Comparison of ENCODE assay signal across 15 cellular contexts in the genomic region with DNA sequence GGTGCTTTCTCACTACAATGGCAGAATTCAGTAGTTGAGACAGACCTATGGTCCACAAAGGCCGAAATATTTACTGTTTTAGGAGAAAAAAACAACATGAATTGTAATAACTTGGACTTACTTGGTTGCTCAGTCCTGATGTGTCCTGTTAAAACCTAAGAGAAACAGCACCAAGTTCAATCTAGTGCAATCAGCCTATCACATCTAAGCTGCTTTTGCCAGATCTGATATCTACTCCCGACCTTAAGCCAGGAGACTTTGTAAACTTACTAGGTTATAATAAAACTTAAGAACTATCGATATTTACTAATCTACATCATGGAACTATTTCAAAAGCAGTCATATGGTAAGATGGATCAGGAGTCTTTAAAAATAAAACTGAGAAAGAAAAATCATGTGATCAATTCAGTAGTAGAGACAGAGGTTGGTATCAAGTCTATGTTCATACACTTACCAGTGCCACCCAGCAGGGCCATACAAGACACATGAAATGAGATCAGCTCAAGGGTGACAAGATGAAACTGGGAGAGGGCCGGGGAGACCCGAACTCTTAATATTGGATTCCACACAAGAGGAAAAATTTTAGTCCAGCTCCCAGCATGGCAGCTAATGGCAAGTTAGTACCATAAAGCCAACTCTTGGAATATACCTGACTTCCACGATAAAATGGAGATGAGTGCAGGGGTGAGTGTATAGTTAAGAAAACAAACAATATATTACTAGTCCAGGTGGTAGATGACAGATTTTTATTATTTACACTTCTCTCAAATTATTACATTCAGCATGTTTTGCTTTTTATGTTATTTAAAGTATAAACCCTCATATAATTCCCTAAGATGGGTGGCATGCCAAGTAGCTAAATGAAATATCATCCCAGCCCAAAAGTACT. TPM values are rescaled to one million over a fixed set of nuclear protein-coding genes. Genes with fewer than 3 reads are reported as not detected.
DNase-seq lines count a peak whose midpoint lies in the region; ATAC-seq, FAIRE-seq and TF ChIP-seq lines count a peak whose summit lies in the region.
"Had no signal": no experiment of that assay in that cellular context is flagged by ENCODE, and none has a peak within 500 bp of the region (broad histone marks: within the 10 kb centered on the region; RNA-seq: fewer than 3 reads in every experiment).

No MANE protein-coding gene starts in this region.

- 87% methylated on average over 6 of the region's 6 CpGs for WGBS in GM12878 (ENCODE audit: insufficient coverage, insufficient replicate concordance, low lambda C conversion rate, missing lambda C conversion rate)

- intact Hi-C loops in CD8-positive, alpha-beta T cell (cut with DNase I, micrococcal nuclease) = no loop called here
- intact Hi-C loops in GM12878 (cut with micrococcal nuclease; ENCODE audit: unreplicated experiment) = no loop called here

- H3K9me3 Mint-ChIP-seq in CD8-positive, alpha-beta T cell = no peaks in the 10 kb centered on the region
- H3K9me3 Mint-ChIP-seq in IgD-negative memory B cell = no peaks in the 10 kb centered on the region
- H3K9me3 Mint-ChIP-seq in nephron progenitor cell = no peaks in the 10 kb centered on the region

- no peaks in the 10 kb centered on the region for H3K27me3 Mint-ChIP-seq in CD8-positive, alpha-beta T cell (ENCODE audit: low read depth)
- H3K27me3 Mint-ChIP-seq in IgD-negative memory B cell (no peaks in the 10 kb centered on the region), nephron progenitor cell (ENCODE audit: low read depth, poor library complexity) (no peaks in the 10 kb centered on the region)

- CTCF ChIA-PET in CD8-positive, alpha-beta T cell (lab: Charles Lee) = interaction anchor here (1.3 to 2.4 kb wide), 4 partner anchors 8 to 418 kb away, joined by 3 to 9 read pairs (median 6); no protein-coding TSS in a partner anchor
- CTCF ChIA-PET in GM12878 (lab: Yijun Ruan, JAX) = interaction anchor here (0.6 to 8.9 kb wide), 10 partner anchors 9 to 578 kb away, joined by 3 to 77 read pairs (median 3); no protein-coding TSS in a partner anchor

- TF ChIP-seq CTCF in CD8-positive, alpha-beta T cell (IDR thresholded peaks at IDR 0.05) = no peak
- TF ChIP-seq CTCF in GM12878 (IDR thresholded peaks at IDR 0.05 in 2 of 3, conservative IDR thresholded peaks at IDR 0.05 in 1 of 3; ENCODE audit: control insufficient read depth in 2 of 3, extremely low read depth in 1 of 3, insufficient read depth in 1 of 3, low read depth in 3 of 3, low read length in 3 of 3) (no peak), nephron progenitor cell (IDR thresholded peaks at IDR 0.05) (no peak)

- no peak for FAIRE-seq in GM12878 (lab: Jason Lieb, UNC)
- FAIRE-seq: keratinocyte, RCC 7860 had no signal

- SMC1A ChIA-PET in GM12878 (lab: Charles Lee; ENCODE audit: uncharacterized antibody, unreplicated experiment) = interaction anchor here (0.8 to 3.8 kb wide), 12 partner anchors 8 to 698 kb away, joined by 3 to 25 read pairs (median 4); no protein-coding TSS in a partner anchor

- in situ Hi-C loops in GM12878 (cut with MboI) = loop anchor here (5.0 kb wide), 1 partner anchor 623 kb away; no protein-coding TSS in a partner anchor

- no peaks in the 10 kb centered on the region for H3K4me1 ChIP-seq in CD8-positive, alpha-beta T cell (ENCODE audit: insufficient read depth, low read length)
- no peaks in the 10 kb centered on the region for H3K4me1 ChIP-seq in GM12878 (ENCODE audit: control insufficient read depth, insufficient read depth, low read length)

- no peak overlapping the region for H3K4me3 ChIP-seq in CD8-positive, alpha-beta T cell (ENCODE audit: low read depth, low read length)
- no peak overlapping the region for H3K4me3 ChIP-seq in GM12878

- no peak for TF ChIP-seq POLR2A in GM12878 (IDR thresholded peaks at IDR 0.05; ENCODE audit: low read depth, low read length)

- H3K9ac ChIP-seq in GM12878 (ENCODE audit: control insufficient read depth, insufficient read depth, low read length) = no peak overlapping the region

- POLR2A ChIA-PET in CD8-positive, alpha-beta T cell (lab: Charles Lee) = interaction anchor here (0.6 to 1.5 kb wide), 2 partner anchors 10 to 707 kb away, joined by 3 to 5 read pairs; no protein-coding TSS in a partner anchor
- POLR2A ChIA-PET in GM12878 (lab: Charles Lee) = interaction anchor here (0.6 to 4.0 kb wide), 5 partner anchors 10 to 1166 kb away, joined by 3 to 19 read pairs (median 4); no protein-coding TSS in a partner anchor

- no peaks in the 10 kb centered on the region for H3K4me1 Mint-ChIP-seq in CD8-positive, alpha-beta T cell (ENCODE audit: low read depth)
- H3K4me1 Mint-ChIP-seq in IgD-negative memory B cell = peaks cover 2 to 12% (median 3%) of the 10 kb centered on the region in 3 donors
- no peaks in the 10 kb centered on the region for H3K4me1 Mint-ChIP-seq in nephron progenitor cell

- H4K20me1 ChIP-seq in GM12878 (ENCODE audit: control insufficient read depth, insufficient read depth) = no peaks in the 10 kb centered on the region

- BruUV-seq in GM12878 (replicated peaks; lab: Mats Ljungman, UMichigan) = no TSS peak

- no peaks in the 10 kb centered on the region for H3K9me3 ChIP-seq in CD8-positive, alpha-beta T cell (ENCODE audit: low read length)
- no peaks in the 10 kb centered on the region for H3K9me3 ChIP-seq in GM12878 (replicated peaks; ENCODE audit: control insufficient read depth, insufficient read depth, low read length)

- TF ChIP-seq RAD21 in GM12878 (IDR thresholded peaks at IDR 0.05; ENCODE audit: insufficient read depth, low read depth, low read length) = no peak

- H3K27ac Mint-ChIP-seq in CD8-positive, alpha-beta T cell = peak overlapping the region; percentile 45
- H3K27ac Mint-ChIP-seq in IgD-negative memory B cell = peak overlapping the region; percentile 1 to 23 (median 6)
- peak overlapping the region; percentile 86 for H3K27ac Mint-ChIP-seq in nephron progenitor cell

- no peak for TF ChIP-seq EP300 in GM12878 (IDR thresholded peaks at IDR 0.05; ENCODE audit: borderline replicate concordance in 1 of 2, control insufficient read depth in 1 of 2, low read depth in 2 of 2, low read length in 2 of 2)

- no peak overlapping the region for H3K4me2 ChIP-seq in GM12878 (ENCODE audit: control insufficient read depth, insufficient read depth)

- RAD21 ChIA-PET in GM12878 (lab: Charles Lee; ENCODE audit: unreplicated experiment) = interaction anchor here (0.7 to 3.4 kb wide), 4 partner anchors 10 to 418 kb away, joined by 3 to 14 read pairs (median 6); no protein-coding TSS in a partner anchor

- H3K36me3 ChIP-seq in CD8-positive, alpha-beta T cell (ENCODE audit: insufficient read depth, low read length) = peaks cover 3% of the 10 kb centered on the region
- H3K36me3 ChIP-seq in GM12878 (ENCODE audit: control insufficient read depth in 2 of 2, insufficient read depth in 2 of 2, low read length in 1 of 2) = peaks cover 1 to 24% of the 10 kb centered on the region in 2 experiments

- no peaks in the 10 kb centered on the region; the same call in none of the 2 replicates for H3K79me2 ChIP-seq in GM12878 (ENCODE audit: control insufficient read depth, insufficient read depth, low read length)

- no peaks in the 10 kb centered on the region for H3K27me3 ChIP-seq in CD8-positive, alpha-beta T cell (ENCODE audit: insufficient read depth, low read length)
- no peaks in the 10 kb centered on the region for H3K27me3 ChIP-seq in GM12878 (replicated peaks in 1 of 2; ENCODE audit: control insufficient read depth in 2 of 2, insufficient read depth in 2 of 2, low read length in 1 of 2)

- no peak for DNase-seq in CD8-positive, alpha-beta T cell
- DNase-seq in GM12878 (ENCODE audit: low read depth, low spot score) (no peak), nephron progenitor cell (no peak), COLO668 (lab: John Stamatoyannopoulos, UW; ENCODE audit: unreplicated experiment) (no peak), NCI-H510A treated with DMSO at 0.1 percent for 48 hours (lab: John Stamatoyannopoulos, UW) (no peak)
- DNase-seq: aorta, Kasumi-1, NCI-H1436 treated with DMSO at 0.1 percent for 48 hours, T-helper 1 cell had no signal

- no peak for ATAC-seq in CD8-positive, alpha-beta T cell
- ATAC-seq in GM12878 = peak; percentile 62
- ATAC-seq in GM19455 (IDR thresholded peaks at IDR 0.05; ENCODE audit: unreplicated experiment) = no peak
- ATAC-seq: esophagus mucosa had no signal

- no peak overlapping the region for H3K4me3 Mint-ChIP-seq in CD8-positive, alpha-beta T cell
- H3K4me3 Mint-ChIP-seq in IgD-negative memory B cell = no peak overlapping the region
- H3K4me3 Mint-ChIP-seq in nephron progenitor cell = no peak overlapping the region

- H3K36me3 Mint-ChIP-seq in CD8-positive, alpha-beta T cell = peaks cover 57% of the 10 kb centered on the region
- peaks cover 3% of the 10 kb centered on the region for H3K36me3 Mint-ChIP-seq in IgD-negative memory B cell
- H3K36me3 Mint-ChIP-seq in nephron progenitor cell (ENCODE audit: low read depth) = peaks cover 50% of the 10 kb centered on the region

- H3K27ac ChIP-seq in CD8-positive, alpha-beta T cell (ENCODE audit: low read depth, low read length) = no peak overlapping the region
- no peak overlapping the region for H3K27ac ChIP-seq in GM12878 (ENCODE audit: control insufficient read depth, insufficient read depth)
- H3K27ac ChIP-seq: HL-60 had no signal

- H2AFZ ChIP-seq in GM12878 (ENCODE audit: control insufficient read depth, low read depth, low read length) = no peak overlapping the region

RNA-seq across cellular contexts. Expression of a gene that starts 27.5 kb away (rescaled TPM):
- 100 to 1,000 TPM in 1 of 2 experiments, 10 to 100 TPM in 1; 98.7 to 102 TPM for total RNA-seq in CD8-positive, alpha-beta T cell
- polyA plus RNA-seq in IgD-negative memory B cell = 99.0 TPM
- total RNA-seq in GM12878 (2013; cell fraction: nucleolus; rRNA removed) = 56.5 and 57.3 TPM in 2 replicates
- 70.4 and 77.0 TPM in 2 replicates for total RNA-seq in GM12878 (2014; rRNA removed)
- total RNA-seq in GM12878 (2014; rRNA removed; fragmentation: Illumina TruSeq; extraction: Trizol) = 89.9 and 91.6 TPM in 2 replicates
- 81.1 and 82.9 TPM in 2 replicates for total RNA-seq in GM12878 (2021)
- 27.8 TPM for polyA plus RNA-seq in GM12878 (2011; ENCODE audit: low read depth)
- polyA plus RNA-seq in GM12878 (2011; rRNA removed) = 61.8 and 103 TPM in 2 replicates
- polyA plus RNA-seq in GM12878 (2011; cell fraction: cytosol; rRNA removed) = 20.3 and 24.5 TPM in 2 replicates
- polyA plus RNA-seq in GM12878 (2011; cell fraction: nucleus; rRNA removed) = 9.7 and 12.0 TPM in 2 replicates
- polyA plus RNA-seq in GM12878 (2012) = 60.5 and 61.5 TPM in 2 replicates
- 84.0 and 110 TPM in 2 replicates for polyA plus RNA-seq in GM12878 (2014; fragmentation: Illumina TruSeq; extraction: Trizol)
- 10 to 100 TPM; 26.6 to 36.6 TPM for polyA plus RNA-seq in GM12878 (2014; fragmentation: Nextera tagmentation; extraction: Ambion mirVana)
- 53.3 and 56.8 TPM in 2 replicates for polyA plus RNA-seq in GM12878 (2014; rRNA removed)
- 10 to 100 TPM; 27.0 to 64.4 TPM for polyA plus RNA-seq in GM12878 (2016; fragmentation: Nextera tagmentation; extraction: Ambion mirVana)
- 27.8 and 40.1 TPM in 2 replicates for polyA minus RNA-seq in GM12878 (2011; rRNA and poly(A)+ RNA removed)
- 21.4 and 23.3 TPM in 2 replicates for polyA minus RNA-seq in GM12878 (2011; cell fraction: cytosol; rRNA and poly(A)+ RNA removed)
- polyA minus RNA-seq in GM12878 (2011; cell fraction: nucleus; rRNA and poly(A)+ RNA removed) = 11.8 and 22.6 TPM in 2 replicates

RNA-seq across cellular contexts. Expression of a gene that starts 36.5 kb away (rescaled TPM):
- 10 to 100 TPM; 89.5 to 93.6 TPM for total RNA-seq in CD8-positive, alpha-beta T cell
- 245 TPM for polyA plus RNA-seq in IgD-negative memory B cell
- total RNA-seq in GM12878 (2013; cell fraction: nucleolus; rRNA removed) = 47.0 and 47.3 TPM in 2 replicates
- total RNA-seq in GM12878 (2014; rRNA removed) = 316 and 345 TPM in 2 replicates
- total RNA-seq in GM12878 (2014; rRNA removed; fragmentation: Illumina TruSeq; extraction: Trizol) = 301 and 306 TPM in 2 replicates
- 242 and 243 TPM in 2 replicates for total RNA-seq in GM12878 (2021)
- 39.6 TPM for polyA plus RNA-seq in GM12878 (2011; ENCODE audit: low read depth)
- polyA plus RNA-seq in GM12878 (2011; rRNA removed) = 312 and 365 TPM in 2 replicates
- 152 and 211 TPM in 2 replicates for polyA plus RNA-seq in GM12878 (2011; cell fraction: cytosol; rRNA removed)
- 93.2 and 152 TPM in 2 replicates for polyA plus RNA-seq in GM12878 (2011; cell fraction: nucleus; rRNA removed)
- 190 and 239 TPM in 2 replicates for polyA plus RNA-seq in GM12878 (2012)
- 394 and 481 TPM in 2 replicates for polyA plus RNA-seq in GM12878 (2014; fragmentation: Illumina TruSeq; extraction: Trizol)
- polyA plus RNA-seq in GM12878 (2014; fragmentation: Nextera tagmentation; extraction: Ambion mirVana) = 100 to 1,000 TPM; 699 to 945 TPM
- polyA plus RNA-seq in GM12878 (2014; rRNA removed) = 492 and 503 TPM in 2 replicates
- polyA plus RNA-seq in GM12878 (2016; fragmentation: Nextera tagmentation; extraction: Ambion mirVana) = 100 to 1,000 TPM; 522 to 545 TPM
- polyA minus RNA-seq in GM12878 (2011; rRNA and poly(A)+ RNA removed) = 159 and 169 TPM in 2 replicates
- polyA minus RNA-seq in GM12878 (2011; cell fraction: cytosol; rRNA and poly(A)+ RNA removed) = 60.4 and 74.1 TPM in 2 replicates
- 11.5 and 18.6 TPM in 2 replicates for polyA minus RNA-seq in GM12878 (2011; cell fraction: nucleus; rRNA and poly(A)+ RNA removed)

Comparison
In these comparisons a context has a peak if more than half of its experiments do, and no peak if none do; other contexts are left out.
1. H3K27ac Mint-ChIP-seq: peak in every context shown above with its lines; median percentile 86 in nephron progenitor cell; 45 in CD8-positive, alpha-beta T cell; 6 in IgD-negative memory B cell.